Comparison of ENCODE assay signal across 24 cellular contexts in the genomic region with DNA sequence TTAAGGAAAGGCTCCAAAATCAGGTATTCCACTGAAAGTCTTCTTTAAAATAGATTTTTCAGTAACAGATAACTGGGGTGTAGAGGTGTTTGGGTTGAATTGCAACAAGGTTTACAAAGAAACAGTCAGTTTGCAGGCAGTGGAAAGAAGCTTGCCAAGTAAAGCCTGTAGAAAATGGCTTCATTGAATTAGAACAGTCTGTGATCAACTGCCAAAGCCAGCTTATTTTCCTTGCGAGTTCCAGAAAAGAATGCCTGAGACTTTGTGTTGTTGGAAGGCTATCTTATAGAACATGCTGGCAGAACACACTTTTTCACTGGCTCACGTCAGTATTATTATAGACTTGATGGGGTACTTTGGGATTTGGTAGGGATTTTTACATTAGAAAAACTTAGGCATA.
"Had no signal": no experiment of that assay in that cellular context is flagged by ENCODE, and none has a peak within 500 bp of the region (broad histone marks: within the 10 kb centered on the region; RNA-seq: fewer than 3 reads in every experiment).

No MANE protein-coding gene starts in this region.

- H3K36me3 Mint-ChIP-seq: activated naive CD8-positive, alpha-beta T cell treated with anti-CD3 and anti-CD28 coated beads, Interleukin-2, amount 10 ng/mL, durations not matched to agents 7 days and 5 days; immature natural killer cell; natural killer cell had no signal

- H3K27me3 ChIP-seq: brain microvascular endothelial cell, esophagus squamous epithelium, left lung, pancreas, right lobe of liver, stomach, vagina had no signal

- H3K27ac Mint-ChIP-seq: activated naive CD4-positive, alpha-beta T cell treated with anti-CD3 and anti-CD28 coated beads for 36 hours; activated naive CD8-positive, alpha-beta T cell treated with anti-CD3 and anti-CD28 coated beads, Interleukin-2, amount 10 ng/mL, durations not matched to agents 7 days and 5 days; endodermal cell; immature natural killer cell; natural killer cell had no signal

- H3K27me3 Mint-ChIP-seq: activated naive CD8-positive, alpha-beta T cell treated with anti-CD3 and anti-CD28 coated beads, Interleukin-2, amount 10 ng/mL, durations not matched to agents 7 days and 5 days had no signal

- H3K4me1 ChIP-seq: esophagus squamous epithelium, left lung, pancreas, right lobe of liver, stomach, vagina had no signal

- H3K4me1 Mint-ChIP-seq: activated naive CD8-positive, alpha-beta T cell treated with anti-CD3 and anti-CD28 coated beads, Interleukin-2, amount 10 ng/mL, durations not matched to agents 7 days and 5 days; endodermal cell; immature natural killer cell; natural killer cell had no signal

- H3K36me3 ChIP-seq: brain microvascular endothelial cell, esophagus squamous epithelium, left lung, pancreas, right lobe of liver, stomach, vagina had no signal

- H3K27ac ChIP-seq: brain microvascular endothelial cell, coronary artery, esophagus squamous epithelium, left lung, pancreas, right lobe of liver, skin epidermis, stomach, vagina had no signal

- H3K4me3 ChIP-seq: coronary artery, esophagus squamous epithelium, left lung, lung, pancreas, right lobe of liver, skin epidermis, stomach, vagina had no signal

- H3K4me3 Mint-ChIP-seq: activated naive CD4-positive, alpha-beta T cell treated with anti-CD3 and anti-CD28 coated beads for 36 hours; activated naive CD8-positive, alpha-beta T cell treated with anti-CD3 and anti-CD28 coated beads, Interleukin-2, amount 10 ng/mL, durations not matched to agents 7 days and 5 days; endodermal cell; immature natural killer cell; natural killer cell had no signal

- H3K9me3 Mint-ChIP-seq: activated naive CD4-positive, alpha-beta T cell treated with anti-CD3 and anti-CD28 coated beads for 36 hours; activated naive CD8-positive, alpha-beta T cell treated with anti-CD3 and anti-CD28 coated beads, Interleukin-2, amount 10 ng/mL, durations not matched to agents 7 days and 5 days; endodermal cell had no signal

- DNase-seq: activated CD8-positive, alpha-beta memory T cell treated with anti-CD3 and anti-CD28 coated beads, Interleukin-2, amount 50 U/mL, for 48 hours; activated naive CD4-positive, alpha-beta T cell treated with anti-CD3 and anti-CD28 coated beads for 36 hours; activated naive CD8-positive, alpha-beta T cell treated with anti-CD3 and anti-CD28 coated beads, Interleukin-2, amount 10 ng/mL, durations not matched to agents 7 days and 5 days; activated T-cell treated with anti-CD3 and anti-CD28 coated beads, Interleukin-2, amount 50 U/mL, for 48 hours; amniotic stem cell; brain microvascular endothelial cell; central memory CD4-positive, alpha-beta T cell; endodermal cell; esophagus squamous epithelium; immature natural killer cell; kidney glomerular epithelial cell; left lung; natural killer cell; pancreas; right lobe of liver; stimulated activated CD4-positive, alpha-beta T cell treated with anti-CD3 and anti-CD28 coated beads, Interleukin-1b, Interleukin-23, amount 100 ng/mL, for 48 hours; stomach; T-helper 1 cell; T-helper 9 cell; trophoblast cell had no signal

- ATAC-seq: left lung, natural killer cell, pancreas, right lobe of liver had no signal
